Comparison of ENCODE assay signal across 1 cellular context in the genomic region with DNA sequence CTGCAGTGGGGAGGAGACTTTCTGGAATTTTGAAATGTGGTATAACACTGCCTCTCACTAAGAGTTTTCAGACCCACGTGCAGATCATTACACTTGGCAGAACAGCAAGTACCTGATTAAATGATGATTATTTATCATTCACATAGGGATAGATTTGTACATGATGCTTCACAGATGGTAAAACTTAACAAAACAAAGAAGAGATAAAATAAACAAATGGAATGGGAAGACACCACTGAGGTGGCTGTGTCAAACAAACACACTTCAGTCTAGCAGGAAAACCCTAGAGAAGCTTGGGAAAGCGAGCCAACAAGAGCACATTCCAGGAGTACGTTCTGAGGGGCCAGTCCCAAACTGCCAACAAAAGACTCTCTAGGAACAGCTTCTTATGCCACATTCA.
TF ChIP-seq lines count a peak whose summit lies in the region.

No MANE protein-coding gene starts in this region.

TF ChIP-seq in GM23338, 12 proteins besides CTCF, POLR2A, EP300 and RAD21 (continued from another document):
- TF ChIP-seq ZNF462 (CRISPR knock-in tag; IDR thresholded peaks at IDR 0.05) (no peak), NANOG (IDR thresholded peaks at IDR 0.05; ENCODE audit: borderline replicate concordance) (no peak)
TF ChIP-seq in GM23338: peak in this region for 0.
